In the genomic region with DNA sequence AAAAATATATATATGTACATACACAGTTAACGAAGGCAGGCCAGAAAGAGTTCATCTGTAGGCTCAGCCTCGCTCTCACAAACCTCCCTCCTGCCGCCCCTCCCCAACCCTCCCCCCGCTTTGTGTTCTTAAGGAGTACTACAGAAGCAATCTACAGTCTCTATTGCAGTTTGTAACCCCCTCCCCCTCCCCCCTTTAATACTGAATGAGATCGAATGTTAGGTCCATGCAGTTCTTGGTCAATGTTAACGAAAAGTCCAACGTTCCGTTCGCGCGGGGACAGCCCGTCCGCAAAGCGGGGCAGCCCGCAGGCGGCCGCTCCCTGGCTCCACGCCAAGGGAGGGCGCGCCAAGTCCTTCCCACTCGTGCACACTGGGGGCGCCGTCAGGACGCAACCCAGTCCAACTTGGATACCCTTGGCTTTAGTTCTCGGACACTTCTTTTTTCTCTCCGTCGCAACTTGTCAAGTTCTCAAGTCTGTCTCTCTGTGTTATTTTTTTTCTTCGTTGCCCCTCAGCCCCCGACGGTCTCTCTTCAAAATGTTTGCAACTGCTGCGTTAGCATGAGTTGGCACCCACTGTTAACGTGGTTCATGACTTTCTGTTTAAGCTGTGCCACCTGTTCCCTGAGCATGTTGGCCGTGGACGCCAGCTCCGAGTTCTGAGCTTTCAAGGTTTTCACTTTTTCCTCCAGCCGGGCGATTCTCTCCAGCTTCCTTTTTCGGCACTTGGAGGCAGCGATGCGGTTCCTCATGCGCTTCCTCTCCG, we compare ENCODE assay signal across 8 cellular contexts. TPM values are rescaled to one million over a fixed set of nuclear protein-coding genes. Genes with fewer than 3 reads are reported as not detected.
DNase-seq lines count a peak whose midpoint lies in the region; ATAC-seq and TF ChIP-seq lines count a peak whose summit lies in the region.

No MANE protein-coding gene starts in this region.

- H3K27me3 Mint-ChIP-seq in activated B cell treated with CpG ODN at 0.5 μM for 24 hours, result no peaks in the 10 kb centered on the region

- ATAC-seq in activated B cell treated with CpG ODN at 0.5 μM for 24 hours (ENCODE audit: low read depth), result no peak
- peak; percentile 6 for ATAC-seq in left colon
- ATAC-seq in HG03097 (IDR thresholded peaks at IDR 0.05; ENCODE audit: low FRiP score, unreplicated experiment), result no peak
- no peak for ATAC-seq in GM19035 (IDR thresholded peaks at IDR 0.05; ENCODE audit: unreplicated experiment)

- H3K4me1 Mint-ChIP-seq in activated B cell treated with CpG ODN at 0.5 μM for 24 hours, result peaks cover 35% of the 10 kb centered on the region

- peak overlapping the region; percentile 99 for H3K27ac Mint-ChIP-seq in activated B cell treated with CpG ODN at 0.5 μM for 24 hours

- no peaks in the 10 kb centered on the region for H3K9me3 Mint-ChIP-seq in activated B cell treated with CpG ODN at 0.5 μM for 24 hours

- peak overlapping the region; percentile 96 for H3K4me3 Mint-ChIP-seq in activated B cell treated with CpG ODN at 0.5 μM for 24 hours

- intact Hi-C loops in activated B cell treated with CpG ODN at 0.5 μM for 24 hours (cut with micrococcal nuclease) (no loop called here), left colon (cut with DNase I, micrococcal nuclease) (loop anchor here in 1 of 2 donors (5.0 to 10.0 kb wide), 3 partner anchors 113 to 921 kb away; a partner anchor contains a TSS)

- POLR2A ChIA-PET in activated B cell treated with CpG ODN at 0.5 μM for 24 hours (lab: Charles Lee), result interaction anchor here (0.6 to 5.8 kb wide), 17 partner anchors 8 to 918 kb away, joined by 3 to 74 read pairs (median 6); a partner anchor contains a TSS

- H3K4me3 ChIP-seq in GM12865 (ENCODE audit: low read depth, low read length), result peak overlapping the region; percentile 60
- peak overlapping the region; percentile 87 for H3K4me3 ChIP-seq in choroid plexus epithelial cell (ENCODE audit: low read depth, low read length)

- CTCF ChIA-PET in activated B cell treated with CpG ODN at 0.5 μM for 24 hours (lab: Charles Lee), result interaction anchor here (0.6 to 4.0 kb wide), 4 partner anchors 8 to 917 kb away, joined by 3 to 36 read pairs (median 6); no protein-coding TSS in a partner anchor

- DNase-seq in GM12865 (ENCODE audit: low read depth) (peak; percentile 73), NCI-H2029 (lab: John Stamatoyannopoulos, UW) (peak; percentile 93), activated B cell treated with CpG ODN at 0.5 μM for 24 hours (peak; percentile 50), choroid plexus epithelial cell (ENCODE audit: low read depth) (peak; percentile 80), left colon (peak; percentile 65 to 72)
- DNase-seq in stimulated activated CD4-positive, alpha-beta T cell treated with anti-CD3 and anti-CD28 coated beads, Interleukin-2, amount 100 ng/mL, for 24 hours, result peak; percentile 52 to 55

- peaks cover 34% of the 10 kb centered on the region for H3K36me3 Mint-ChIP-seq in activated B cell treated with CpG ODN at 0.5 μM for 24 hours (ENCODE audit: low read depth)

- TF ChIP-seq CTCF in GM12865 (IDR thresholded peaks at IDR 0.05; ENCODE audit: insufficient read depth, low read depth, low read length, missing control alignments), result peak; percentile 52
- no peak for TF ChIP-seq CTCF in activated B cell treated with CpG ODN at 0.5 μM for 24 hours (IDR thresholded peaks at IDR 0.05)
- peak; percentile 52 for TF ChIP-seq CTCF in choroid plexus epithelial cell (conservative IDR thresholded peaks at IDR 0.05; ENCODE audit: low read depth, low read length)

RNA-seq across cellular contexts. Expression of a gene that starts 2.1 kb away (rescaled TPM):
- total RNA-seq in activated B cell treated with CpG ODN at 0.5 μM for 24 hours (35.3 and 36.6 TPM in 2 replicates), left colon (100 to 1,000 TPM; 184 to 199 TPM)
